In genomic region chr7:44767134-44767911, GRCh38 we compare ENCODE assay signal across 9 cellular contexts. TPM values are rescaled to one million over a fixed set of nuclear protein-coding genes. Genes with fewer than 3 reads are reported as not detected.
DNase-seq lines count a peak whose midpoint lies in the region; ATAC-seq and TF ChIP-seq lines count a peak whose summit lies in the region.
"Had no signal": no experiment of that assay in that cellular context is flagged by ENCODE, and none has a peak within 500 bp of the region (broad histone marks: within the 10 kb centered on the region; RNA-seq: fewer than 3 reads in every experiment).

No MANE protein-coding gene starts in this region.

- H3K4me2 ChIP-seq in H9 (ENCODE audit: insufficient read depth, insufficient read length, low read length): no peak overlapping the region

- no peaks in the 10 kb centered on the region for H3K27me3 ChIP-seq in H9 (ENCODE audit: insufficient read depth, low read length)

- no peak for ATAC-seq in activated naive CD4-positive, alpha-beta T cell treated with anti-CD3 and anti-CD28 coated beads, Interleukin-2, amount 50 U/mL, for 72 hours
- peak; percentile 6 for ATAC-seq in left colon
- ATAC-seq in stimulated activated naive B cell treated with anti-CD40 and anti-IgM and Interleukin-4, amounts not matched to agents 10 μg/mL and 1 μg/mL and 100 μg/mL, for 72 hours (replicated peaks): peak in 1 of 2 donors; percentile 3
- no peak for ATAC-seq in GM21447 (IDR thresholded peaks at IDR 0.05; ENCODE audit: unreplicated experiment)

- no peak overlapping the region for H3K14ac ChIP-seq in H9 (ENCODE audit: insufficient read depth, low read length)

- H3K9me3 ChIP-seq in H9 (ENCODE audit: control insufficient read depth, low read depth, low read length): no peaks in the 10 kb centered on the region

- H3K4me1 ChIP-seq in H9 (ENCODE audit: insufficient read depth, low read length): no peaks in the 10 kb centered on the region

- WGBS in H9 (ENCODE audit: extremely low coverage, insufficient read length, low lambda C conversion rate): no CpG with 5 or more reads among the region's 19 CpGs

- peaks cover 11 to 16% of the 10 kb centered on the region in 2 experiments for H3K4me1 Mint-ChIP-seq in H9
- peaks cover 52 to 56% of the 10 kb centered on the region in 2 donors for H3K4me1 Mint-ChIP-seq in stimulated activated naive B cell treated with anti-CD40 and anti-IgM and Interleukin-4, amounts not matched to agents 10 μg/mL and 1 μg/mL and 100 μg/mL, for 72 hours

- H3K4me3 Mint-ChIP-seq in H9: no peak overlapping the region; a peak in 1 of 5 replicates
- no peak overlapping the region for H3K4me3 Mint-ChIP-seq in stimulated activated naive B cell treated with anti-CD40 and anti-IgM and Interleukin-4, amounts not matched to agents 10 μg/mL and 1 μg/mL and 100 μg/mL, for 72 hours

- no peak overlapping the region for H3K4ac ChIP-seq in H9 (ENCODE audit: low read depth, low read length)

- peak overlapping the region in 2 of 3 experiments; percentile 49 to 80; a peak in 3 of 7 replicates for H3K27ac Mint-ChIP-seq in H9
- peak overlapping the region; percentile 73 to 79 for H3K27ac Mint-ChIP-seq in activated naive CD4-positive, alpha-beta T cell treated with anti-CD3 and anti-CD28 coated beads, Interleukin-2, amount 50 U/mL, for 72 hours
- peak overlapping the region; percentile 93 for H3K27ac Mint-ChIP-seq in stimulated activated naive B cell treated with anti-CD40 and anti-IgM and Interleukin-4, amounts not matched to agents 10 μg/mL and 1 μg/mL and 100 μg/mL, for 72 hours

- H3K27me3 Mint-ChIP-seq in H9 (ENCODE audit: low read depth): peaks cover 4% of the 10 kb centered on the region
- no peaks in the 10 kb centered on the region for H3K27me3 Mint-ChIP-seq in stimulated activated naive B cell treated with anti-CD40 and anti-IgM and Interleukin-4, amounts not matched to agents 10 μg/mL and 1 μg/mL and 100 μg/mL, for 72 hours

- H2BK15ac ChIP-seq in H9 (ENCODE audit: low read depth, low read length): no peak overlapping the region

- H2BK120ac ChIP-seq in H9 (ENCODE audit: low read depth, low read length, poor library complexity, severe bottlenecking): no peak overlapping the region

- H2BK20ac ChIP-seq in H9 (ENCODE audit: low read depth, low read length, poor library complexity, severe bottlenecking): no peak overlapping the region

- H3K27ac ChIP-seq in H9 (ENCODE audit: insufficient read length, low read depth, low read length): no peak overlapping the region

- H3T11ph ChIP-seq in H9 (ENCODE audit: low read length): no peak overlapping the region

- no peak overlapping the region for H4K91ac ChIP-seq in H9 (ENCODE audit: insufficient read length, low read depth, low read length)

- H3K18ac ChIP-seq in H9 (ENCODE audit: insufficient read length, low read depth, low read length): no peak overlapping the region

- no peak overlapping the region for H3K56ac ChIP-seq in H9 (ENCODE audit: insufficient read length, low read depth, low read length)

- H3K23me2 ChIP-seq in H9 (ENCODE audit: insufficient read length, low read depth, low read length, poor library complexity, severe bottlenecking): no peaks in the 10 kb centered on the region

- H4K8ac ChIP-seq in H9 (replicated peaks; ENCODE audit: insufficient read length, low read depth, low read length): no peak overlapping the region

- H3K79me2 ChIP-seq in H9 (ENCODE audit: insufficient read depth, low read length): no peaks in the 10 kb centered on the region

- no peak overlapping the region for H3K9ac ChIP-seq in H9 (ENCODE audit: extremely low read depth, insufficient read length, low read length)

- no peak for TF ChIP-seq CTCF in H9 (conservative IDR thresholded peaks at IDR 0.05)

- no peak overlapping the region for H4K5ac ChIP-seq in H9 (ENCODE audit: insufficient read length, low read depth, low read length)

- DNase-seq in H9: no peak
- no peak for DNase-seq in activated naive CD4-positive, alpha-beta T cell treated with anti-CD3 and anti-CD28 coated beads, Interleukin-2, amount 50 U/mL, for 72 hours (ENCODE audit: low spot score in 2 of 2)
- no peak for DNase-seq in left colon
- DNase-seq in stimulated activated naive B cell treated with anti-CD40 and anti-IgM and Interleukin-4, amounts not matched to agents 10 μg/mL and 1 μg/mL and 100 μg/mL, for 72 hours: no peak
- no peak for DNase-seq in activated effector memory CD4-positive, alpha-beta T cell treated with Interleukin-2 at 50 U/mL for 16 hours
- no peak for DNase-seq in kidney tubule cell (ENCODE audit: low spot score)
- DNase-seq in NCI-H1417 (lab: John Stamatoyannopoulos, UW): no peak
- DNase-seq: activated CD4-positive, CD25-positive, alpha-beta regulatory T cell had no signal

- H3K36me3 Mint-ChIP-seq in H9 (ENCODE audit: insufficient read depth in 1 of 3, low read depth in 3 of 3): peaks cover 31 to 69% (median 67%) of the 10 kb centered on the region in 3 experiments; a peak in 6 of 7 replicates
- peaks cover 12 to 13% of the 10 kb centered on the region in 2 donors for H3K36me3 Mint-ChIP-seq in activated naive CD4-positive, alpha-beta T cell treated with anti-CD3 and anti-CD28 coated beads, Interleukin-2, amount 50 U/mL, for 72 hours
- H3K36me3 Mint-ChIP-seq in stimulated activated naive B cell treated with anti-CD40 and anti-IgM and Interleukin-4, amounts not matched to agents 10 μg/mL and 1 μg/mL and 100 μg/mL, for 72 hours: peaks cover 57 to 67% of the 10 kb centered on the region in 2 donors

- no peak overlapping the region for H2AFZ ChIP-seq in H9 (ENCODE audit: low read length)

- intact Hi-C loops in left colon (cut with DNase I, micrococcal nuclease): no loop called here

- H3K79me1 ChIP-seq in H9 (ENCODE audit: insufficient read depth, low read depth, low read length, poor library complexity, severe bottlenecking): no peaks in the 10 kb centered on the region

- no peak overlapping the region for H2AK5ac ChIP-seq in H9 (ENCODE audit: insufficient read length, low read length)

- no peaks in the 10 kb centered on the region for H4K20me1 ChIP-seq in H9 (ENCODE audit: control insufficient read depth, insufficient read depth, insufficient read length)

- no peak overlapping the region for H2BK5ac ChIP-seq in H9 (ENCODE audit: insufficient read length, low read length)

- H2BK12ac ChIP-seq in H9 (ENCODE audit: insufficient read length, low read depth, low read length): no peak overlapping the region

- no peak overlapping the region for H3K23ac ChIP-seq in H9 (ENCODE audit: insufficient read length, low read depth, low read length)

- H3K9me3 Mint-ChIP-seq in H9: peaks cover 0 to 4% of the 10 kb centered on the region in 2 experiments; a peak in 1 of 5 replicates
- H3K9me3 Mint-ChIP-seq in activated naive CD4-positive, alpha-beta T cell treated with anti-CD3 and anti-CD28 coated beads, Interleukin-2, amount 50 U/mL, for 72 hours: no peaks in the 10 kb centered on the region
- peaks cover 0 to 3% of the 10 kb centered on the region in 2 donors for H3K9me3 Mint-ChIP-seq in stimulated activated naive B cell treated with anti-CD40 and anti-IgM and Interleukin-4, amounts not matched to agents 10 μg/mL and 1 μg/mL and 100 μg/mL, for 72 hours

RNA-seq across cellular contexts. Expression of gene ZMIZ2, which starts 18.7 kb away (rescaled TPM):
- total RNA-seq in H9 (2021) (71.8 and 72.9 TPM in 2 replicates), left colon (10 to 100 TPM; 67.1 to 83.3 TPM)
- 100 to 1,000 TPM; 124 to 176 TPM for total RNA-seq in activated naive CD4-positive, alpha-beta T cell treated with anti-CD3 and anti-CD28 coated beads, Interleukin-2, amount 50 U/mL, for 72 hours

RNA-seq across cellular contexts. Expression of gene PPIA, which starts 29.2 kb away (rescaled TPM):
- total RNA-seq in H9 (2021): 2,409 and 2,440 TPM in 2 replicates
- 1,000 to 10,000 TPM; 2,757 to 2,768 TPM for total RNA-seq in activated naive CD4-positive, alpha-beta T cell treated with anti-CD3 and anti-CD28 coated beads, Interleukin-2, amount 50 U/mL, for 72 hours
- 1,000 to 10,000 TPM; 1,049 to 1,320 TPM for total RNA-seq in left colon
